ENCODE assay signal across 1 cellular context in genomic region chr3:58143417-58144055, GRCh38.
TF ChIP-seq lines count a peak whose summit lies in the region.

No MANE protein-coding gene starts in this region.

TF ChIP-seq in HepG2, 621 proteins besides CTCF, POLR2A, EP300 and RAD21 (continued from another document and continues in another):
- TF ChIP-seq NFYB (CRISPR knock-in tag; IDR thresholded peaks at IDR 0.05) (no peak), ZFP91 (CRISPR knock-in tag; IDR thresholded peaks at IDR 0.05; ENCODE audit: borderline replicate concordance) (peak; percentile 14; the same call in 1 of the 2 replicates), REST (IDR thresholded peaks at IDR 0.05; ENCODE audit: borderline replicate concordance in 1 of 2, low read depth in 1 of 2, low read length in 2 of 2) (no peak), HMG20A (CRISPR knock-in tag; IDR thresholded peaks at IDR 0.05; ENCODE audit: borderline replicate concordance) (peak; percentile 65; the same call in 1 of the 2 replicates), HNF1B (CRISPR knock-in tag; IDR thresholded peaks at IDR 0.05) (peak; percentile 69), MAF1 (CRISPR knock-in tag; IDR thresholded peaks at IDR 0.05; ENCODE audit: borderline replicate concordance) (no peak), AKAP8 (CRISPR knock-in tag; IDR thresholded peaks at IDR 0.05) (no peak), PCBP1 (IDR thresholded peaks at IDR 0.05; ENCODE audit: borderline replicate concordance, low read depth, low read length) (no peak), ZMAT3 (CRISPR knock-in tag; conservative IDR thresholded peaks at IDR 0.05) (0 out of 2 replicates have a peak, but pooled peaks have one; percentile 35), ZNF546 (CRISPR knock-in tag; conservative IDR thresholded peaks at IDR 0.05) (no peak), THAP7 (CRISPR knock-in tag; IDR thresholded peaks at IDR 0.05) (no peak), ZNF484 (CRISPR knock-in tag; IDR thresholded peaks at IDR 0.05; ENCODE audit: borderline replicate concordance, low read depth) (no peak), ZKSCAN8 (CRISPR knock-in tag; IDR thresholded peaks at IDR 0.05; ENCODE audit: borderline replicate concordance) (no peak), FOXP1 (IDR thresholded peaks at IDR 0.05) (no peak), FOXP1 (CRISPR knock-in tag; IDR thresholded peaks at IDR 0.05) (peak; percentile 60; the same call in 1 of the 2 replicates), MED1 (CRISPR knock-in tag; IDR thresholded peaks at IDR 0.05) (peak; percentile 55; the same call in 1 of the 2 replicates), BATF2 (CRISPR knock-in tag; IDR thresholded peaks at IDR 0.05) (no peak), ZNF883 (CRISPR knock-in tag; IDR thresholded peaks at IDR 0.05; ENCODE audit: not compliant biosample characterization) (no peak), KDM5B (CRISPR knock-in tag; IDR thresholded peaks at IDR 0.05; ENCODE audit: borderline replicate concordance) (no peak; the same call in 1 of the 2 replicates), ELF3 (CRISPR knock-in tag; IDR thresholded peaks at IDR 0.05) (no peak), SIX4 (CRISPR knock-in tag; IDR thresholded peaks at IDR 0.05) (no peak), THRA (CRISPR knock-in tag; IDR thresholded peaks at IDR 0.05; ENCODE audit: borderline replicate concordance) (peak; percentile 39; the same call in 1 of the 2 replicates), ZNF614 (CRISPR knock-in tag; IDR thresholded peaks at IDR 0.05; ENCODE audit: borderline replicate concordance) (no peak), ELK4 (CRISPR knock-in tag; IDR thresholded peaks at IDR 0.05; ENCODE audit: borderline replicate concordance) (no peak), ZNF234 (CRISPR knock-in tag; conservative IDR thresholded peaks at IDR 0.05) (no peak), ZNF562 (CRISPR knock-in tag; IDR thresholded peaks at IDR 0.05; ENCODE audit: borderline replicate concordance) (no peak), NCOA5 (CRISPR knock-in tag; IDR thresholded peaks at IDR 0.05) (no peak), SNRNP70 (IDR thresholded peaks at IDR 0.05; ENCODE audit: low read depth, low read length) (no peak), ZNF674 (CRISPR knock-in tag; IDR thresholded peaks at IDR 0.05; ENCODE audit: low read depth) (no peak), ZNF703 (CRISPR knock-in tag; IDR thresholded peaks at IDR 0.05; ENCODE audit: borderline replicate concordance) (no peak), STAG1 (CRISPR knock-in tag; IDR thresholded peaks at IDR 0.05) (no peak), MBNL3 (CRISPR knock-in tag; conservative IDR thresholded peaks at IDR 0.05) (no peak), ZBTB34 (CRISPR knock-in tag; IDR thresholded peaks at IDR 0.05) (no peak), ZNF136 (CRISPR knock-in tag; IDR thresholded peaks at IDR 0.05; ENCODE audit: low read depth) (no peak), PAWR (CRISPR knock-in tag; IDR thresholded peaks at IDR 0.05; ENCODE audit: borderline replicate concordance) (no peak), HOXA9 (CRISPR knock-in tag; IDR thresholded peaks at IDR 0.05; ENCODE audit: borderline replicate concordance) (no peak), SMYD3 (CRISPR knock-in tag; IDR thresholded peaks at IDR 0.05) (no peak), CEBPZ (IDR thresholded peaks at IDR 0.05; ENCODE audit: low read length) (no peak), NFE2L1 (CRISPR knock-in tag; IDR thresholded peaks at IDR 0.05; ENCODE audit: borderline replicate concordance) (no peak), ZNF839 (CRISPR knock-in tag; IDR thresholded peaks at IDR 0.05; ENCODE audit: borderline replicate concordance) (no peak), KLF15 (CRISPR knock-in tag; IDR thresholded peaks at IDR 0.05; ENCODE audit: borderline replicate concordance) (no peak), FOXA1 (IDR thresholded peaks at IDR 0.05) (no peak), FOXA1 (CRISPR knock-in tag; IDR thresholded peaks at IDR 0.05) (peak; percentile 63)
